In genomic region chr2:24491626-24492282, GRCh38 we compare ENCODE assay signal across 8 cellular contexts.
DNase-seq lines count a peak whose midpoint lies in the region; ATAC-seq and TF ChIP-seq lines count a peak whose summit lies in the region.

No MANE protein-coding gene starts in this region.

- TF ChIP-seq CTCF in WI38 (IDR thresholded peaks at IDR 0.05; ENCODE audit: low read depth, low read length) = no peak

- ATAC-seq in GM21825 (IDR thresholded peaks at IDR 0.05; ENCODE audit: unreplicated experiment) (peak; percentile 36), HG03457 (IDR thresholded peaks at IDR 0.05; ENCODE audit: unreplicated experiment) (no peak)

- DNase-seq in ELF-1 (ENCODE audit: low read depth, low spot score) (peak; percentile 56), LoVo (ENCODE audit: low spot score) (peak; percentile 16), caudate nucleus (lab: John Stamatoyannopoulos, UW) (peak in 52 of 61 donors; percentile 19 to 82 (median 57)), kidney tubule cell (ENCODE audit: low spot score) (peak; percentile 38)
- DNase-seq in stimulated activated CD4-positive, alpha-beta T cell treated with anti-CD3 and anti-CD28 coated beads, Interleukin-1b, Interleukin-23, amount 100 ng/mL, for 1 hour (ENCODE audit: low read depth in 2 of 2) = peak; percentile 7

- H3K4me3 ChIP-seq in WI38 (ENCODE audit: low read depth, low read length) = peak overlapping the region; percentile 76

- H3K27ac ChIP-seq in caudate nucleus (ENCODE audit: low read depth, low read length) = peak overlapping the region; percentile 78

Comparison
In these comparisons a context has a peak if more than half of its experiments do, and no peak if none do; other contexts are left out.
1. DNase-seq: peak in every context shown above with its lines; median percentile 57 in caudate nucleus; 56 in ELF-1; 38 in kidney tubule cell; 16 in LoVo; 7 in stimulated activated CD4-positive, alpha-beta T cell treated with anti-CD3 and anti-CD28 coated beads, Interleukin-1b, Interleukin-23, amount 100 ng/mL, for 1 hour.